Comparison of ENCODE assay signal across 8 cellular contexts in genomic region chr14:49970474-49971147, GRCh38.
DNase-seq lines count a peak whose midpoint lies in the region; ATAC-seq lines count a peak whose summit lies in the region.

No MANE protein-coding gene starts in this region.

- no peak overlapping the region for H3K4me3 ChIP-seq in thymus (ENCODE audit: low read length)

- no peaks in the 10 kb centered on the region for H3K27me3 Mint-ChIP-seq in activated T-helper 2 cell treated with anti-CD3 and anti-CD28 coated beads, Interferon-gamma antibody, Interleukin-2, Interleukin-4, amounts not matched to agents 10 μg/mL and 5 μg/mL and 100 μg/mL, durations not matched to agents 14 hours and 24 hours and 36 hours (ENCODE audit: low read depth)
- no peaks in the 10 kb centered on the region for H3K27me3 Mint-ChIP-seq in immature natural killer cell (ENCODE audit: low read depth in 3 of 3)

- H3K27ac ChIP-seq in thymus (ENCODE audit: low read depth) = peak overlapping the region; percentile 99

- ATAC-seq in HG03196 (IDR thresholded peaks at IDR 0.05; ENCODE audit: unreplicated experiment) (peak; percentile 10), HG02840 (IDR thresholded peaks at IDR 0.05; ENCODE audit: low FRiP score, unreplicated experiment) (no peak)

- H3K4me3 Mint-ChIP-seq in activated T-helper 2 cell treated with anti-CD3 and anti-CD28 coated beads, Interferon-gamma antibody, Interleukin-2, Interleukin-4, amounts not matched to agents 10 μg/mL and 5 μg/mL and 100 μg/mL, durations not matched to agents 14 hours and 24 hours and 36 hours (ENCODE audit: low read depth) = peak overlapping the region; percentile 77
- H3K4me3 Mint-ChIP-seq in immature natural killer cell = peak overlapping the region; percentile 59 to 84 (median 81)

- peak; percentile 16 for DNase-seq in NCI-H2196 (lab: John Stamatoyannopoulos, UW; ENCODE audit: unreplicated experiment)
- DNase-seq in NCI-H2196 treated with DMSO at 0.1 percent for 48 hours (lab: John Stamatoyannopoulos, UW; ENCODE audit: unreplicated experiment) = no peak
- DNase-seq in activated T-helper 2 cell treated with anti-CD3 and anti-CD28 coated beads, Interferon-gamma antibody, Interleukin-2, Interleukin-4, amounts not matched to agents 10 μg/mL and 5 μg/mL and 100 μg/mL, durations not matched to agents 14 hours and 24 hours and 36 hours (ENCODE audit: low spot score) = no peak
- no peak for DNase-seq in immature natural killer cell
- no peak for DNase-seq in NCI-H187 treated with DMSO at 0.1 percent for 48 hours (lab: John Stamatoyannopoulos, UW)

- no peaks in the 10 kb centered on the region for H3K36me3 Mint-ChIP-seq in activated T-helper 2 cell treated with anti-CD3 and anti-CD28 coated beads, Interferon-gamma antibody, Interleukin-2, Interleukin-4, amounts not matched to agents 10 μg/mL and 5 μg/mL and 100 μg/mL, durations not matched to agents 14 hours and 24 hours and 36 hours (ENCODE audit: low read depth)
- H3K36me3 Mint-ChIP-seq in immature natural killer cell = peaks cover 0 to 3% (median 0%) of the 10 kb centered on the region in 3 donors

- no peaks in the 10 kb centered on the region for H3K9me3 Mint-ChIP-seq in activated T-helper 2 cell treated with anti-CD3 and anti-CD28 coated beads, Interferon-gamma antibody, Interleukin-2, Interleukin-4, amounts not matched to agents 10 μg/mL and 5 μg/mL and 100 μg/mL, durations not matched to agents 14 hours and 24 hours and 36 hours
- H3K9me3 Mint-ChIP-seq in immature natural killer cell = no peaks in the 10 kb centered on the region

- H3K4me1 Mint-ChIP-seq in activated T-helper 2 cell treated with anti-CD3 and anti-CD28 coated beads, Interferon-gamma antibody, Interleukin-2, Interleukin-4, amounts not matched to agents 10 μg/mL and 5 μg/mL and 100 μg/mL, durations not matched to agents 14 hours and 24 hours and 36 hours (ENCODE audit: low read depth) = peaks cover 48% of the 10 kb centered on the region
- peaks cover 35 to 36% of the 10 kb centered on the region in 2 donors for H3K4me1 Mint-ChIP-seq in immature natural killer cell

- peak overlapping the region; percentile 99 for H3K27ac Mint-ChIP-seq in activated T-helper 2 cell treated with anti-CD3 and anti-CD28 coated beads, Interferon-gamma antibody, Interleukin-2, Interleukin-4, amounts not matched to agents 10 μg/mL and 5 μg/mL and 100 μg/mL, durations not matched to agents 14 hours and 24 hours and 36 hours
- H3K27ac Mint-ChIP-seq in immature natural killer cell = peak overlapping the region; percentile 92 to 98 (median 96)

- 59% methylated on average over 8 of the region's 8 CpGs for WGBS in thymus

- intact Hi-C loops in activated T-helper 2 cell treated with anti-CD3 and anti-CD28 coated beads, Interferon-gamma antibody, Interleukin-2, Interleukin-4, amounts not matched to agents 10 μg/mL and 5 μg/mL and 100 μg/mL, durations not matched to agents 14 hours and 24 hours and 36 hours (cut with micrococcal nuclease) = loop anchor here (1.0 to 2.0 kb wide), 8 partner anchors 8 to 113 kb away; partner anchors contain the start of gene ARF6

- no peaks in the 10 kb centered on the region for H3K9me3 ChIP-seq in thymus (ENCODE audit: control insufficient read depth)

- peaks cover 29% of the 10 kb centered on the region for H3K4me1 ChIP-seq in thymus (ENCODE audit: control insufficient read depth, insufficient read depth, low read length)

- H3K36me3 ChIP-seq in thymus (ENCODE audit: control insufficient read depth, insufficient read depth) = no peaks in the 10 kb centered on the region

- no peaks in the 10 kb centered on the region for H3K27me3 ChIP-seq in thymus (ENCODE audit: control insufficient read depth, insufficient read depth)
